Comparison of ENCODE assay signal across 22 cellular contexts in genomic region chr2:223214721-223215120, GRCh38.
A peak's percentile ranks its signal among the peaks of the same experiment; 100 is the strongest.
DNase-seq lines count a peak whose midpoint lies in the region; TF ChIP-seq lines count a peak whose summit lies in the region.
"Had no signal": no experiment of that assay in that cellular context is flagged by ENCODE, and none has a peak within 500 bp of the region (broad histone marks: within the 10 kb centered on the region; RNA-seq: fewer than 3 reads in every experiment).

No MANE protein-coding gene starts in this region.

- 0 out of 4 replicates have a peak, but pooled peaks of 1 of the 2 experiments have one; percentile 14 for TF ChIP-seq EP300 in SK-N-SH (IDR thresholded peaks at IDR 0.05; ENCODE audit: borderline replicate concordance in 1 of 2, low read depth in 1 of 2, low read length in 1 of 2)

- 56% methylated on average over 4 of the region's 4 CpGs for WGBS in SK-N-SH (ENCODE audit: low lambda C conversion rate)
- WGBS in smooth muscle cell (ENCODE audit: low lambda C conversion rate), result 22% methylated on average over 4 of the region's 4 CpGs
- 60 to 65% methylated on average over 4 of the region's 4 CpGs for WGBS in lower leg skin, 2 donors

- H3K27ac ChIP-seq in SK-N-SH (ENCODE audit: low read depth in 2 of 2, low read length in 1 of 2) (peak overlapping the region; percentile 44 to 56; a peak in 2 of 4 replicates), smooth muscle cell (ENCODE audit: low read depth) (peak overlapping the region; percentile 88)
- H3K27ac ChIP-seq: BLaER1, HL-60, KMS-11, PC-9, SJSA1 had no signal

- H3K4me1 ChIP-seq in SK-N-SH (ENCODE audit: control insufficient read depth in 1 of 2, insufficient read depth in 2 of 2, low read depth in 1 of 2, low read length in 1 of 2), result peaks cover 0 to 8% of the 10 kb centered on the region in 2 experiments; a peak in 1 of 4 replicates
- H3K4me1 ChIP-seq in smooth muscle cell (ENCODE audit: low read depth), result peaks cover 6% of the 10 kb centered on the region
- H3K4me1 ChIP-seq: BLaER1, SJSA1 had no signal

- H4K20me1 ChIP-seq in SK-N-SH (ENCODE audit: insufficient read depth) (no peaks in the 10 kb centered on the region), smooth muscle cell (ENCODE audit: low read depth) (no peaks in the 10 kb centered on the region)
- H4K20me1 ChIP-seq: BLaER1 had no signal

- H3K27me3 ChIP-seq in SK-N-SH (ENCODE audit: insufficient read depth), result no peaks in the 10 kb centered on the region
- no peaks in the 10 kb centered on the region for H3K27me3 ChIP-seq in smooth muscle cell (ENCODE audit: low read depth)
- H3K27me3 ChIP-seq: BLaER1, SJSA1 had no signal

- no peaks in the 10 kb centered on the region for H3K9me2 ChIP-seq in SK-N-SH

- H3K9ac ChIP-seq in SK-N-SH (no peak overlapping the region), smooth muscle cell (ENCODE audit: low read depth) (peak overlapping the region; percentile 29)
- H3K9ac ChIP-seq: BLaER1, KMS-11 had no signal

- no peak overlapping the region for H3K4me3 Mint-ChIP-seq in nephron
- H3K4me3 Mint-ChIP-seq: CD4-positive, CD25-positive, alpha-beta regulatory T cell; IgD-negative memory B cell had no signal

- TF ChIP-seq CTCF in SK-N-SH (IDR thresholded peaks at IDR 0.05), result no peak
- no peak for TF ChIP-seq CTCF in nephron (IDR thresholded peaks at IDR 0.05; ENCODE audit: unreplicated experiment in 3 of 3)
- no peak for TF ChIP-seq CTCF in smooth muscle cell (IDR thresholded peaks at IDR 0.05; ENCODE audit: borderline replicate concordance, insufficient read depth, poor library complexity, severe bottlenecking)
- no peak for TF ChIP-seq CTCF in lower leg skin (IDR thresholded peaks at IDR 0.05)

- TF ChIP-seq POLR2A in lower leg skin (IDR thresholded peaks at IDR 0.05), result no peak

- H3K36me3 Mint-ChIP-seq in nephron (ENCODE audit: low read depth), result no peaks in the 10 kb centered on the region
- H3K36me3 Mint-ChIP-seq: CD4-positive, CD25-positive, alpha-beta regulatory T cell had no signal

- H2AFZ ChIP-seq in SK-N-SH (ENCODE audit: low read depth), result no peak overlapping the region
- H2AFZ ChIP-seq in smooth muscle cell (ENCODE audit: low read depth), result peak overlapping the region; percentile 75
- H2AFZ ChIP-seq: PC-9 had no signal

- H3K27me3 Mint-ChIP-seq in nephron (ENCODE audit: low read depth), result no peaks in the 10 kb centered on the region
- H3K27me3 Mint-ChIP-seq: CD4-positive, CD25-positive, alpha-beta regulatory T cell had no signal

- intact Hi-C loops in lower leg skin (cut with DNase I; ENCODE audit: low total_unique reads), result no loop called here

- no peak overlapping the region for H3K4me2 ChIP-seq in SK-N-SH
- H3K4me2 ChIP-seq in smooth muscle cell, result peak overlapping the region; percentile 69
- H3K4me2 ChIP-seq: BLaER1, KMS-11, PC-9 had no signal

- H3K36me3 ChIP-seq in SK-N-SH (replicated peaks in 1 of 2; ENCODE audit: control insufficient read depth in 1 of 2, insufficient read depth in 2 of 2, low read length in 1 of 2), result no peaks in the 10 kb centered on the region
- no peaks in the 10 kb centered on the region for H3K36me3 ChIP-seq in smooth muscle cell (ENCODE audit: low read depth)
- H3K36me3 ChIP-seq: BLaER1, SJSA1 had no signal

- H3K27ac Mint-ChIP-seq in nephron, result peak overlapping the region in 2 of 3 experiments; percentile 13 to 58
- H3K27ac Mint-ChIP-seq: CD4-positive, CD25-positive, alpha-beta regulatory T cell; IgD-negative memory B cell had no signal

- peaks cover 20% of the 10 kb centered on the region for H3K4me1 Mint-ChIP-seq in nephron
- H3K4me1 Mint-ChIP-seq: CD4-positive, CD25-positive, alpha-beta regulatory T cell; IgD-negative memory B cell had no signal

- POLR2A ChIA-PET in SK-N-SH (lab: Yijun Ruan, JAX), result no interaction called here

- DNase-seq in SK-N-SH (no peak), fibroblast of gingiva (ENCODE audit: low read depth) (peak; percentile 39), smooth muscle cell (lab: John Stamatoyannopoulos, UW; ENCODE audit: unreplicated experiment) (no peak), lower leg skin (ENCODE audit: low spot score in 2 of 2) (no peak), NCI-H1417 (lab: John Stamatoyannopoulos, UW) (no peak)
- no peak for DNase-seq in activated CD8-positive, alpha-beta memory T cell treated with anti-CD3 and anti-CD28 coated beads for 24 hours
- DNase-seq: CD4-positive, CD25-positive, alpha-beta regulatory T cell; NCI-H1048; NCI-H1417 treated with DMSO at 0.1 percent for 48 hours; NCI-H1694 treated with DMSO at 0.1 percent for 48 hours; NCI-H2081; NCI-H2171 treated with DMSO at 0.1 percent for 48 hours; NCI-H524; NCI-H774; PC-9; Right ventricle myocardium superior had no signal

- H3K4me3 ChIP-seq in SK-N-SH (ENCODE audit: low read depth in 2 of 2, low read length in 1 of 2) (no peak overlapping the region), smooth muscle cell (peak overlapping the region; percentile 10), lower leg skin (ENCODE audit: low read depth, poor library complexity, severe bottlenecking) (no peak overlapping the region)
- H3K4me3 ChIP-seq: BLaER1, PC-9, SJSA1 had no signal

- peaks cover 21% of the 10 kb centered on the region for H3K9me3 ChIP-seq in SK-N-SH
- peaks cover 7% of the 10 kb centered on the region for H3K9me3 ChIP-seq in smooth muscle cell (replicated peaks; ENCODE audit: low read depth)
- H3K9me3 ChIP-seq: BLaER1 had no signal

- H3K79me2 ChIP-seq in SK-N-SH (ENCODE audit: insufficient read depth), result no peaks in the 10 kb centered on the region
- no peaks in the 10 kb centered on the region for H3K79me2 ChIP-seq in smooth muscle cell (ENCODE audit: low read depth)

- no peak for TF ChIP-seq RAD21 in SK-N-SH (IDR thresholded peaks at IDR 0.05; ENCODE audit: low read length)

- CTCF ChIA-PET in SK-N-SH (lab: Yijun Ruan, JAX), result interaction anchor here (1.3 kb wide), 1 partner anchor 583 kb away, joined by 3 read pairs; no protein-coding TSS in a partner anchor

- no peaks in the 10 kb centered on the region for H3F3A ChIP-seq in SK-N-SH (replicated peaks; ENCODE audit: insufficient read depth)
- H3F3A ChIP-seq in smooth muscle cell (ENCODE audit: low read depth), result peaks cover 20% of the 10 kb centered on the region

- H3K9me3 Mint-ChIP-seq in nephron, result peaks cover 10% of the 10 kb centered on the region

TF ChIP-seq in SK-N-SH, 30 proteins besides CTCF, POLR2A, EP300 and RAD21:
- peak; percentile 19; the same call in 1 of the 2 replicates for TF ChIP-seq TCF12 (IDR thresholded peaks at IDR 0.05)
- no peak for TF ChIP-seq MEF2A (IDR thresholded peaks at IDR 0.05; ENCODE audit: borderline replicate concordance, low read depth)
- no peak for TF ChIP-seq USF2 (IDR thresholded peaks at IDR 0.05; ENCODE audit: borderline replicate concordance, low read depth, low read length)
